26 cellular contexts compared by ENCODE assay signal in genomic region chr7:156702399-156702798, GRCh38.
"Had no signal": no experiment of that assay in that cellular context is flagged by ENCODE, and none has a peak within 500 bp of the region (broad histone marks: within the 10 kb centered on the region; RNA-seq: fewer than 3 reads in every experiment).

No MANE protein-coding gene starts in this region.

- H3K4me3 Mint-ChIP-seq: mesothelial cell of epicardium, naive B cell had no signal

- ATAC-seq: esophagus mucosa, left lung, lower lobe of right lung, mucosa of descending colon had no signal

- DNase-seq: dermis blood vessel endothelial cell; dorsolateral prefrontal cortex; effector CD4-positive, alpha-beta T cell; effector memory CD4-positive, alpha-beta T cell; erythroblast; esophagus squamous epithelium; foreskin fibroblast; foreskin melanocyte; gastrocnemius medialis; glutamatergic neuron; heart right ventricle; hippocampal formation; left cardiac atrium; left lung; left ventricle myocardium superior; lower lobe of right lung; mesenchymal stem cell; mucosa of descending colon; naive B cell had no signal

- H3K9me3 ChIP-seq: gastrocnemius medialis had no signal

- FAIRE-seq: colon, islet of Langerhans, keratinocyte had no signal

- H3K27ac ChIP-seq: coronary artery, dorsolateral prefrontal cortex, epithelial cell of prostate, esophagus squamous epithelium, gastrocnemius medialis, heart right ventricle, left lung, lower lobe of right lung had no signal

- H3K4me1 ChIP-seq: esophagus squamous epithelium, left lung, lower lobe of right lung had no signal

- H3K27me3 Mint-ChIP-seq: naive B cell had no signal

- H3K27me3 ChIP-seq: dorsolateral prefrontal cortex, esophagus squamous epithelium, gastrocnemius medialis, heart right ventricle, left lung had no signal

- H3K4me1 Mint-ChIP-seq: mesothelial cell of epicardium had no signal

- H3K27ac Mint-ChIP-seq: mesothelial cell of epicardium, naive B cell had no signal

- H3K36me3 ChIP-seq: lower lobe of right lung had no signal

- H3K4me3 ChIP-seq: coronary artery, dorsolateral prefrontal cortex, esophagus squamous epithelium, gastrocnemius medialis, heart right ventricle, left lung, lower lobe of right lung, mucosa of descending colon had no signal
